8 cellular contexts compared by ENCODE assay signal in genomic region chr17:15683824-15684478, GRCh38. TPM values are rescaled to one million over a fixed set of nuclear protein-coding genes. Genes with fewer than 3 reads are reported as not detected.
DNase-seq lines count a peak whose midpoint lies in the region; ATAC-seq and TF ChIP-seq lines count a peak whose summit lies in the region.
"Not testable (repeated sequence)": the region's sequence is repeated elsewhere in the genome, so short reads cannot be mapped to it uniquely, and the experiment has no call there.

TSS of gene TRIM16 (minus strand) at chr17:15684311. CDS start at chr17:15651609, 32,702 bp downstream.

- POLR2A ChIA-PET in activated CD4-positive, alpha-beta memory T cell treated with anti-CD3 and anti-CD28 coated beads, Interleukin-2, amount 10 ng/mL, durations not matched to agents 7 days and 5 days (lab: Charles Lee): not testable (repeated sequence)

- peak within 1 kb of the TSS; percentile 65 to 70 for H3K9ac ChIP-seq in duodenal mucosa (ENCODE audit: low read depth in 1 of 2, low read length in 2 of 2)

- H3K27me3 Mint-ChIP-seq in activated CD4-positive, alpha-beta memory T cell treated with anti-CD3 and anti-CD28 coated beads, Interleukin-2, amount 10 ng/mL, durations not matched to agents 7 days and 5 days: not testable (repeated sequence)

- not testable (repeated sequence) for H3K4me1 ChIP-seq in BE2C; duodenal mucosa (ENCODE audit: control insufficient read depth in 1 of 2, insufficient read depth in 2 of 2, low read length in 2 of 2); right lobe of liver

- not testable (repeated sequence) for TF ChIP-seq CTCF in BE2C (IDR thresholded peaks at IDR 0.05; ENCODE audit: low read depth, low read length)
- TF ChIP-seq CTCF in right lobe of liver (IDR thresholded peaks at IDR 0.05): peak in 1 of 4 donors; percentile 14

- H3K4me1 Mint-ChIP-seq in activated CD4-positive, alpha-beta memory T cell treated with anti-CD3 and anti-CD28 coated beads, Interleukin-2, amount 10 ng/mL, durations not matched to agents 7 days and 5 days: peaks cover 19% of the 10 kb centered on the region

- not testable (repeated sequence) for TF ChIP-seq POLR2A in right lobe of liver (IDR thresholded peaks at IDR 0.05)

- H3K9me3 ChIP-seq in BE2C; duodenal mucosa (ENCODE audit: control insufficient read depth in 1 of 2, low read length in 2 of 2); right lobe of liver: not testable (repeated sequence)

- not testable (repeated sequence) for H3K36me3 Mint-ChIP-seq in activated CD4-positive, alpha-beta memory T cell treated with anti-CD3 and anti-CD28 coated beads, Interleukin-2, amount 10 ng/mL, durations not matched to agents 7 days and 5 days (ENCODE audit: low read depth)

- peak within 1 kb of the TSS; percentile 74 for H3K27ac Mint-ChIP-seq in activated CD4-positive, alpha-beta memory T cell treated with anti-CD3 and anti-CD28 coated beads, Interleukin-2, amount 10 ng/mL, durations not matched to agents 7 days and 5 days

- ATAC-seq in GM19395 (IDR thresholded peaks at IDR 0.05; ENCODE audit: unreplicated experiment) (peak; percentile 91), HG03460 (IDR thresholded peaks at IDR 0.05; ENCODE audit: unreplicated experiment) (peak; percentile 94), right lobe of liver (peak; percentile 92 to 98 (median 97))

- not testable (repeated sequence) for H3K9me3 Mint-ChIP-seq in activated CD4-positive, alpha-beta memory T cell treated with anti-CD3 and anti-CD28 coated beads, Interleukin-2, amount 10 ng/mL, durations not matched to agents 7 days and 5 days

- peak within 1 kb of the TSS; percentile 87 for H3K4me3 Mint-ChIP-seq in activated CD4-positive, alpha-beta memory T cell treated with anti-CD3 and anti-CD28 coated beads, Interleukin-2, amount 10 ng/mL, durations not matched to agents 7 days and 5 days

- H3K4me3 ChIP-seq in BE2C (ENCODE audit: low read depth, low read length) (peak within 1 kb of the TSS; percentile 63), duodenal mucosa (ENCODE audit: low read depth in 1 of 2, low read length in 2 of 2) (peak within 1 kb of the TSS; percentile 73 to 75), right lobe of liver (peak within 1 kb of the TSS; percentile 54 to 67 (median 60))

- not testable (repeated sequence) for H3K27ac ChIP-seq in duodenal mucosa (ENCODE audit: low read depth, low read length)
- peak within 1 kb of the TSS in 1 of 3 donors; percentile 26 for H3K27ac ChIP-seq in right lobe of liver

- H3K27me3 ChIP-seq in BE2C; duodenal mucosa (ENCODE audit: control insufficient read depth in 1 of 2, insufficient read depth in 2 of 2, low read length in 2 of 2); right lobe of liver: not testable (repeated sequence)

- DNase-seq in BE2C (peak; percentile 64), NCI-H82 treated with DMSO at 0.1 percent for 48 hours (lab: John Stamatoyannopoulos, UW; ENCODE audit: unreplicated experiment) (peak; percentile 43), right lobe of liver (peak; percentile 75 to 85 (median 81))
- DNase-seq in activated CD4-positive, alpha-beta memory T cell treated with anti-CD3 and anti-CD28 coated beads, Interleukin-2, amount 10 ng/mL, durations not matched to agents 7 days and 5 days: peak; percentile 85
- peak; percentile 72 for DNase-seq in stimulated activated CD4-positive, alpha-beta T cell treated with anti-CD3 and anti-CD28 coated beads, Interleukin-2, amount 100 ng/mL, for 4 hours (ENCODE audit: low read depth)

- CTCF ChIA-PET in activated CD4-positive, alpha-beta memory T cell treated with anti-CD3 and anti-CD28 coated beads, Interleukin-2, amount 10 ng/mL, durations not matched to agents 7 days and 5 days (lab: Charles Lee): not testable (repeated sequence)

- intact Hi-C loops in right lobe of liver (cut with DNase I): not testable (repeated sequence)

- not testable (repeated sequence) for H3K36me3 ChIP-seq in BE2C; duodenal mucosa (ENCODE audit: control insufficient read depth in 1 of 2, insufficient read depth in 2 of 2, low read length in 2 of 2); right lobe of liver

- under 1% methylated on average over 26 of the region's 35 CpGs for WGBS in right lobe of liver (ENCODE audit: insufficient coverage, low coverage, low lambda C conversion rate, missing lambda C conversion rate)

RNA-seq across cellular contexts. Expression of gene TRIM16, which starts in this region (rescaled TPM):
- polyA plus RNA-seq in BE2C (2012; ENCODE audit: insufficient read depth, insufficient read length, low read depth): 45.3 TPM
- 1 to 10 TPM; 8.7 to 8.9 TPM for total RNA-seq in activated CD4-positive, alpha-beta memory T cell treated with anti-CD3 and anti-CD28 coated beads, Interleukin-2, amount 10 ng/mL, durations not matched to agents 7 days and 5 days
- total RNA-seq in right lobe of liver: 1 to 10 TPM; 2.9 to 6.3 (median 5.0) TPM
